In the genomic region with DNA sequence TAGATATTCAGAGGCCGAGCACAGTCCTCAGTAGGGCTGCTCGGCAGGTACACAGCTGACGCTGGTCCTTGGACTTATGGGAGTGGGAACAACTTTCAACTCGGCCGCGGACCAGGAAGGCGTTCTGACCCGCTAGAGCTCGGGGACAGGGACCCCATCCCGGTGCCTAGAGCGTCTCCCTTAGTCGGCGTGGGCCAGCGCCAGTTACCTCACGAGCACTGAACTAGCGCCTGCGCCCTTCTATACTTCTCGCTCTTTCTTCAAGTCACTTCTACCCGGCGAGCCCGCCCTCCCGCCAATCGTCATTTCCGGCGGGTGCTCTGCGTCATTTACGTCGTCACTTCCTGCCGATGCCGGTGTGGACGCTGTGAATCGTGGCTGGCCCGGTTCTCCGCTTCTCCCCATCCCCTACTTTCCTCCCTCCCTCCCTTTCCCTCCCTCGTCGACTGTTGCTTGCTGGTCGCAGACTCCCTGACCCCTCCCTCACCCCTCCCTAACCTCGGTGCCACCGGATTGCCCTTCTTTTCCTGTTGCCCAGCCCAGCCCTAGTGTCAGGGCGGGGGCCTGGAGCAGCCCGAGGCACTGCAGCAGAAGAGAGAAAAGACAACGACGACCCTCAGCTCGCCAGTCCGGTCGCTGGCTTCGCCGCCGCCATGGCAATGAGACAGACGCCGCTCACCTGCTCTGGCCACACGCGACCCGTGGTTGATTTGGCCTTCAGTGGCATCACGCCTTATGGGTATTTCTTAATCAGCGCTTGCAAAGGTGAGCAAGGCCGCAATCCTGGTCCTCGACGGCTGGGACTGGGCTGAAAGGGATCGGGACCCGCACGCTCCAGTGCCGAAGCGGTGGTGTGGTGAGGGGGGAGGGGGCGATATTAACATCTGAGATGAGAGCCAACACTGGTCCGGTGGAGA, we compare ENCODE assay signal across 1 cellular context.
TF ChIP-seq lines count a peak whose summit lies in the region.

TSS of gene STRAP (plus strand) at position 333 of the 917 bp plus-strand sequence. CDS start at position 654, 321 bp downstream.

TF ChIP-seq in HEK293, 187 proteins besides CTCF, POLR2A, EP300 and RAD21 (continued from another document and continues in another):
- no peak for TF ChIP-seq ELK4 (IDR thresholded peaks at IDR 0.05; ENCODE audit: borderline replicate concordance, low read depth, low read length)
- no peak for TF ChIP-seq ZNF174 (tag by site-specific recombination; IDR thresholded peaks at IDR 0.05)
- TF ChIP-seq ZFP3 (tag by site-specific recombination; IDR thresholded peaks at IDR 0.05; ENCODE audit: low read depth) = no peak
- TF ChIP-seq, protein P1, sequence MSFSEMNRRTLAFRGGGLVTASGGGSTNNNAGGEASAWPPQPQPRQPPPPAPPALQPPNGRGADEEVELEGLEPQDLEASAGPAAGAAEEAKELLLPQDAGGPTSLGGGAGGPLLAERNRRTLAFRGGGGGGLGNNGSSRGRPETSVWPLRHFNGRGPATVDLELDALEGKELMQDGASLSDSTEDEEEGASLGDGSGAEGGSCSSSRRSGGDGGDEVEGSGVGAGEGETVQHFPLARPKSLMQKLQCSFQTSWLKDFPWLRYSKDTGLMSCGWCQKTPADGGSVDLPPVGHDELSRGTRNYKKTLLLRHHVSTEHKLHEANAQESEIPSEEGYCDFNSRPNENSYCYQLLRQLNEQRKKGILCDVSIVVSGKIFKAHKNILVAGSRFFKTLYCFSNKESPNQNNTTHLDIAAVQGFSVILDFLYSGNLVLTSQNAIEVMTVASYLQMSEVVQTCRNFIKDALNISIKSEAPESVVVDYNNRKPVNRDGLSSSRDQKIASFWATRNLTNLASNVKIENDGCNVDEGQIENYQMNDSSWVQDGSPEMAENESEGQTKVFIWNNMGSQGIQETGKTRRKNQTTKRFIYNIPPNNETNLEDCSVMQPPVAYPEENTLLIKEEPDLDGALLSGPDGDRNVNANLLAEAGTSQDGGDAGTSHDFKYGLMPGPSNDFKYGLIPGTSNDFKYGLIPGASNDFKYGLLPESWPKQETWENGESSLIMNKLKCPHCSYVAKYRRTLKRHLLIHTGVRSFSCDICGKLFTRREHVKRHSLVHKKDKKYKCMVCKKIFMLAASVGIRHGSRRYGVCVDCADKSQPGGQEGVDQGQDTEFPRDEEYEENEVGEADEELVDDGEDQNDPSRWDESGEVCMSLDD (tag by site-specific recombination; IDR thresholded peaks at IDR 0.05) = no peak
- TF ChIP-seq SALL2 (tag by site-specific recombination; IDR thresholded peaks at IDR 0.05; ENCODE audit: borderline replicate concordance) = no peak
- TF ChIP-seq ZFHX2 (tag by site-specific recombination; conservative IDR thresholded peaks at IDR 0.05) = peak; percentile 34
- TF ChIP-seq ZNF549 (tag by site-specific recombination; IDR thresholded peaks at IDR 0.05) = no peak
- no peak for TF ChIP-seq ZNF654 (tag by site-specific recombination; IDR thresholded peaks at IDR 0.05; ENCODE audit: low read depth)
- TF ChIP-seq, protein P2, sequence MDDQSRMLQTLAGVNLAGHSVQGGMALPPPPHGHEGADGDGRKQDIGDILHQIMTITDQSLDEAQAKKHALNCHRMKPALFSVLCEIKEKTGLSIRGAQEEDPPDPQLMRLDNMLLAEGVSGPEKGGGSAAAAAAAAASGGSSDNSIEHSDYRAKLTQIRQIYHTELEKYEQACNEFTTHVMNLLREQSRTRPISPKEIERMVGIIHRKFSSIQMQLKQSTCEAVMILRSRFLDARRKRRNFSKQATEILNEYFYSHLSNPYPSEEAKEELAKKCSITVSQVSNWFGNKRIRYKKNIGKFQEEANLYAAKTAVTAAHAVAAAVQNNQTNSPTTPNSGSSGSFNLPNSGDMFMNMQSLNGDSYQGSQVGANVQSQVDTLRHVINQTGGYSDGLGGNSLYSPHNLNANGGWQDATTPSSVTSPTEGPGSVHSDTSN (CRISPR knock-in tag; IDR thresholded peaks at IDR 0.05) = no peak
- no peak for TF ChIP-seq OVOL3 (tag by site-specific recombination; IDR thresholded peaks at IDR 0.05)
- no peak for TF ChIP-seq ZNF626 (tag by site-specific recombination; IDR thresholded peaks at IDR 0.05)
- no peak for TF ChIP-seq KLF16 (tag by site-specific recombination; IDR thresholded peaks at IDR 0.05)
- TF ChIP-seq ZXDB (tag by site-specific recombination; IDR thresholded peaks at IDR 0.05) = peak; percentile 69
- peak; percentile 56 for TF ChIP-seq KLF1 (tag by site-specific recombination; IDR thresholded peaks at IDR 0.05)
- TF ChIP-seq ZNF362 (tag by site-specific recombination; IDR thresholded peaks at IDR 0.05) = no peak; the same call in none of the 2 replicates
- no peak for TF ChIP-seq ZNF513 (tag by site-specific recombination; IDR thresholded peaks at IDR 0.05)
- TF ChIP-seq ZNF302 (tag by site-specific recombination; IDR thresholded peaks at IDR 0.05; ENCODE audit: low read depth) = no peak
- TF ChIP-seq ZNF366 (tag by site-specific recombination; conservative IDR thresholded peaks at IDR 0.05) = peak; percentile 93
- TF ChIP-seq ZBTB20 (tag by site-specific recombination; IDR thresholded peaks at IDR 0.05) = peak; percentile 19; the same call in 1 of the 2 replicates
- no peak for TF ChIP-seq ZNF184 (tag by site-specific recombination; IDR thresholded peaks at IDR 0.05)
- TF ChIP-seq GLIS1 (tag by site-specific recombination; IDR thresholded peaks at IDR 0.05) = no peak
- TF ChIP-seq TCF7L2 (IDR thresholded peaks at IDR 0.05; ENCODE audit: borderline replicate concordance, low read depth, low read length) = no peak
- peak; percentile 50; the same call in 1 of the 2 replicates for TF ChIP-seq ZNF660 (tag by site-specific recombination; IDR thresholded peaks at IDR 0.05)
- TF ChIP-seq ZNF48 (tag by site-specific recombination; IDR thresholded peaks at IDR 0.05) = no peak
- TF ChIP-seq MZF1 (tag by site-specific recombination; IDR thresholded peaks at IDR 0.05; ENCODE audit: borderline replicate concordance) = no peak
- TF ChIP-seq ZNF768 (tag by site-specific recombination; IDR thresholded peaks at IDR 0.05) = no peak
- TF ChIP-seq RBAK (tag by site-specific recombination; IDR thresholded peaks at IDR 0.05) = no peak
- TF ChIP-seq ZIC2 (tag by site-specific recombination; IDR thresholded peaks at IDR 0.05) = no peak
- TF ChIP-seq ZNF155 (tag by site-specific recombination; IDR thresholded peaks at IDR 0.05) = no peak
- no peak for TF ChIP-seq ZNF274 (IDR thresholded peaks at IDR 0.05; ENCODE audit: low read length)
- TF ChIP-seq ZNF274 (tag by site-specific recombination; IDR thresholded peaks at IDR 0.05; ENCODE audit: borderline replicate concordance) = no peak
- no peak; the same call in none of the 2 replicates for TF ChIP-seq SP7 (tag by site-specific recombination; IDR thresholded peaks at IDR 0.05)
- TF ChIP-seq ZNF132 (tag by site-specific recombination; IDR thresholded peaks at IDR 0.05; ENCODE audit: borderline replicate concordance) = no peak
- TF ChIP-seq, protein P3, sequence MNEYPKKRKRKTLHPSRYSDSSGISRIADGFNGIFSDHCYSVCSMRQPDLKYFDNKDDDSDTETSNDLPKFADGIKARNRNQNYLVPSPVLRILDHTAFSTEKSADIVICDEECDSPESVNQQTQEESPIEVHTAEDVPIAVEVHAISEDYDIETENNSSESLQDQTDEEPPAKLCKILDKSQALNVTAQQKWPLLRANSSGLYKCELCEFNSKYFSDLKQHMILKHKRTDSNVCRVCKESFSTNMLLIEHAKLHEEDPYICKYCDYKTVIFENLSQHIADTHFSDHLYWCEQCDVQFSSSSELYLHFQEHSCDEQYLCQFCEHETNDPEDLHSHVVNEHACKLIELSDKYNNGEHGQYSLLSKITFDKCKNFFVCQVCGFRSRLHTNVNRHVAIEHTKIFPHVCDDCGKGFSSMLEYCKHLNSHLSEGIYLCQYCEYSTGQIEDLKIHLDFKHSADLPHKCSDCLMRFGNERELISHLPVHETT (tag by site-specific recombination; IDR thresholded peaks at IDR 0.05) = no peak; the same call in 1 of the 2 replicates
- no peak for TF ChIP-seq ZNF140 (tag by site-specific recombination; IDR thresholded peaks at IDR 0.05)
- TF ChIP-seq KLF8 (tag by site-specific recombination; IDR thresholded peaks at IDR 0.05) = peak; percentile 86
- TF ChIP-seq MEIS1 (CRISPR knock-in tag; IDR thresholded peaks at IDR 0.05; ENCODE audit: borderline replicate concordance) = no peak
- no peak for TF ChIP-seq IKZF3 (tag by site-specific recombination; IDR thresholded peaks at IDR 0.05)
- TF ChIP-seq ZNF248 (tag by site-specific recombination; IDR thresholded peaks at IDR 0.05) = no peak
- TF ChIP-seq ZNF623 (tag by site-specific recombination; IDR thresholded peaks at IDR 0.05) = no peak
- TF ChIP-seq ZNF37A (tag by site-specific recombination; IDR thresholded peaks at IDR 0.05) = no peak
- TF ChIP-seq ZNF404 (tag by site-specific recombination; IDR thresholded peaks at IDR 0.05) = no peak
- TF ChIP-seq ZNF146 (tag by site-specific recombination; IDR thresholded peaks at IDR 0.05) = no peak
- TF ChIP-seq ZNF391 (tag by site-specific recombination; IDR thresholded peaks at IDR 0.05; ENCODE audit: borderline replicate concordance, low read depth) = no peak
- TF ChIP-seq ZNF530 (tag by site-specific recombination; IDR thresholded peaks at IDR 0.05; ENCODE audit: low read depth) = no peak
- TF ChIP-seq ZNF138 (tag by site-specific recombination; IDR thresholded peaks at IDR 0.05; ENCODE audit: borderline replicate concordance) = no peak
- no peak for TF ChIP-seq BCL6B (tag by site-specific recombination; IDR thresholded peaks at IDR 0.05)
- TF ChIP-seq OSR2 (tag by site-specific recombination; IDR thresholded peaks at IDR 0.05) = no peak
- TF ChIP-seq SCRT2 (tag by site-specific recombination; IDR thresholded peaks at IDR 0.05) = peak; percentile 96
- TF ChIP-seq ZBTB49 (tag by site-specific recombination; IDR thresholded peaks at IDR 0.05; ENCODE audit: low read depth) = no peak
